Comparison of ENCODE assay signal across 1 cellular context in the genomic region with DNA sequence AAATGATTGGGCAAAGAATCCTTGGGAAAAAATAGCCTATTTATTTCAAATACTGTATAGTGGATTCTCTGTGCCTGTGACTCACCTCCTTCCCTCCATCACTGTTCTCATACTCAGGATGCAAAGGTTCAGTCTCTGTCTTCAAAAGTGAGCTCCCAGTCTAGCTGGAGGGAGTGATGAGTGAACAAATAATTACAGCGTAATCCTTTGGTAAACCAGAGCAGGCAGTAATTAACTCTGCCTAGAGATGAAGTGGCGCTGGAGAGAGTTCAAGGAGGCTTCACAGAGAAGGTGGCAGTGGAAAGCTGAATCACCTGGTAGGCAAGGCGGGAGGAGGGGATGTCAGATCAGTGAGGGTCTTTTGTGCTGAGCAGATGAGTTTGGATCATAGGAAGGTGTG.
TF ChIP-seq lines count a peak whose summit lies in the region.

No MANE protein-coding gene starts in this region.

TF ChIP-seq in GM23338, 12 proteins besides CTCF, POLR2A, EP300 and RAD21 (continued from another document):
- TF ChIP-seq, protein P1, sequence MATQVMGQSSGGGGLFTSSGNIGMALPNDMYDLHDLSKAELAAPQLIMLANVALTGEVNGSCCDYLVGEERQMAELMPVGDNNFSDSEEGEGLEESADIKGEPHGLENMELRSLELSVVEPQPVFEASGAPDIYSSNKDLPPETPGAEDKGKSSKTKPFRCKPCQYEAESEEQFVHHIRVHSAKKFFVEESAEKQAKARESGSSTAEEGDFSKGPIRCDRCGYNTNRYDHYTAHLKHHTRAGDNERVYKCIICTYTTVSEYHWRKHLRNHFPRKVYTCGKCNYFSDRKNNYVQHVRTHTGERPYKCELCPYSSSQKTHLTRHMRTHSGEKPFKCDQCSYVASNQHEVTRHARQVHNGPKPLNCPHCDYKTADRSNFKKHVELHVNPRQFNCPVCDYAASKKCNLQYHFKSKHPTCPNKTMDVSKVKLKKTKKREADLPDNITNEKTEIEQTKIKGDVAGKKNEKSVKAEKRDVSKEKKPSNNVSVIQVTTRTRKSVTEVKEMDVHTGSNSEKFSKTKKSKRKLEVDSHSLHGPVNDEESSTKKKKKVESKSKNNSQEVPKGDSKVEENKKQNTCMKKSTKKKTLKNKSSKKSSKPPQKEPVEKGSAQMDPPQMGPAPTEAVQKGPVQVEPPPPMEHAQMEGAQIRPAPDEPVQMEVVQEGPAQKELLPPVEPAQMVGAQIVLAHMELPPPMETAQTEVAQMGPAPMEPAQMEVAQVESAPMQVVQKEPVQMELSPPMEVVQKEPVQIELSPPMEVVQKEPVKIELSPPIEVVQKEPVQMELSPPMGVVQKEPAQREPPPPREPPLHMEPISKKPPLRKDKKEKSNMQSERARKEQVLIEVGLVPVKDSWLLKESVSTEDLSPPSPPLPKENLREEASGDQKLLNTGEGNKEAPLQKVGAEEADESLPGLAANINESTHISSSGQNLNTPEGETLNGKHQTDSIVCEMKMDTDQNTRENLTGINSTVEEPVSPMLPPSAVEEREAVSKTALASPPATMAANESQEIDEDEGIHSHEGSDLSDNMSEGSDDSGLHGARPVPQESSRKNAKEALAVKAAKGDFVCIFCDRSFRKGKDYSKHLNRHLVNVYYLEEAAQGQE (IDR thresholded peaks at IDR 0.05; ENCODE audit: unreplicated experiment), result no peak
- TF ChIP-seq, protein P2, sequence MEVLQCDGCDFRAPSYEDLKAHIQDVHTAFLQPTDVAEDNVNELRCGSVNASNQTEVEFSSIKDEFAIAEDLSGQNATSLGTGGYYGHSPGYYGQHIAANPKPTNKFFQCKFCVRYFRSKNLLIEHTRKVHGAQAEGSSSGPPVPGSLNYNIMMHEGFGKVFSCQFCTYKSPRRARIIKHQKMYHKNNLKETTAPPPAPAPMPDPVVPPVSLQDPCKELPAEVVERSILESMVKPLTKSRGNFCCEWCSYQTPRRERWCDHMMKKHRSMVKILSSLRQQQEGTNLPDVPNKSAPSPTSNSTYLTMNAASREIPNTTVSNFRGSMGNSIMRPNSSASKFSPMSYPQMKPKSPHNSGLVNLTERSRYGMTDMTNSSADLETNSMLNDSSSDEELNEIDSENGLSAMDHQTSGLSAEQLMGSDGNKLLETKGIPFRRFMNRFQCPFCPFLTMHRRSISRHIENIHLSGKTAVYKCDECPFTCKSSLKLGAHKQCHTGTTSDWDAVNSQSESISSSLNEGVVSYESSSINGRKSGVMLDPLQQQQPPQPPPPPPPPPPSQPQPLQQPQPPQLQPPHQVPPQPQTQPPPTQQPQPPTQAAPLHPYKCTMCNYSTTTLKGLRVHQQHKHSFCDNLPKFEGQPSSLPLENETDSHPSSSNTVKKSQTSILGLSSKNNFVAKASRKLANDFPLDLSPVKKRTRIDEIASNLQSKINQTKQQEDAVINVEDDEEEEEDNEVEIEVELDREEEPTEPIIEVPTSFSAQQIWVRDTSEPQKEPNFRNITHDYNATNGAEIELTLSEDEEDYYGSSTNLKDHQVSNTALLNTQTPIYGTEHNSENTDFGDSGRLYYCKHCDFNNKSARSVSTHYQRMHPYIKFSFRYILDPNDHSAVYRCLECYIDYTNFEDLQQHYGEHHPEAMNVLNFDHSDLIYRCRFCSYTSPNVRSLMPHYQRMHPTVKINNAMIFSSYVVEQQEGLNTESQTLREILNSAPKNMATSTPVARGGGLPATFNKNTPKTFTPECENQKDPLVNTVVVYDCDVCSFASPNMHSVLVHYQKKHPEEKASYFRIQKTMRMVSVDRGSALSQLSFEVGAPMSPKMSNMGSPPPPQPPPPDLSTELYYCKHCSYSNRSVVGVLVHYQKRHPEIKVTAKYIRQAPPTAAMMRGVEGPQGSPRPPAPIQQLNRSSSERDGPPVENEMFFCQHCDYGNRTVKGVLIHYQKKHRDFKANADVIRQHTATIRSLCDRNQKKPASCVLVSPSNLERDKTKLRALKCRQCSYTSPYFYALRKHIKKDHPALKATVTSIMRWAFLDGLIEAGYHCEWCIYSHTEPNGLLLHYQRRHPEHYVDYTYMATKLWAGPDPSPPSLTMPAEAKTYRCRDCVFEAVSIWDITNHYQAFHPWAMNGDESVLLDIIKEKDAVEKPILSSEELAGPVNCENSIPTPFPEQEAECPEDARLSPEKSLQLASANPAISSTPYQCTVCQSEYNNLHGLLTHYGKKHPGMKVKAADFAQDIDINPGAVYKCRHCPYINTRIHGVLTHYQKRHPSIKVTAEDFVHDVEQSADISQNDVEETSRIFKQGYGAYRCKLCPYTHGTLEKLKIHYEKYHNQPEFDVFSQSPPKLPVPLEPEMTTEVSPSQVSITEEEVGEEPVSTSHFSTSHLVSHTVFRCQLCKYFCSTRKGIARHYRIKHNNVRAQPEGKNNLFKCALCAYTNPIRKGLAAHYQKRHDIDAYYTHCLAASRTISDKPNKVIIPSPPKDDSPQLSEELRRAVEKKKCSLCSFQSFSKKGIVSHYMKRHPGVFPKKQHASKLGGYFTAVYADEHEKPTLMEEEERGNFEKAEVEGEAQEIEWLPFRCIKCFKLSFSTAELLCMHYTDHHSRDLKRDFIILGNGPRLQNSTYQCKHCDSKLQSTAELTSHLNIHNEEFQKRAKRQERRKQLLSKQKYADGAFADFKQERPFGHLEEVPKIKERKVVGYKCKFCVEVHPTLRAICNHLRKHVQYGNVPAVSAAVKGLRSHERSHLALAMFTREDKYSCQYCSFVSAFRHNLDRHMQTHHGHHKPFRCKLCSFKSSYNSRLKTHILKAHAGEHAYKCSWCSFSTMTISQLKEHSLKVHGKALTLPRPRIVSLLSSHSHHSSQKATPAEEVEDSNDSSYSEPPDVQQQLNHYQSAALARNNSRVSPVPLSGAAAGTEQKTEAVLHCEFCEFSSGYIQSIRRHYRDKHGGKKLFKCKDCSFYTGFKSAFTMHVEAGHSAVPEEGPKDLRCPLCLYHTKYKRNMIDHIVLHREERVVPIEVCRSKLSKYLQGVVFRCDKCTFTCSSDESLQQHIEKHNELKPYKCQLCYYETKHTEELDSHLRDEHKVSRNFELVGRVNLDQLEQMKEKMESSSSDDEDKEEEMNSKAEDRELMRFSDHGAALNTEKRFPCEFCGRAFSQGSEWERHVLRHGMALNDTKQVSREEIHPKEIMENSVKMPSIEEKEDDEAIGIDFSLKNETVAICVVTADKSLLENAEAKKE (CRISPR knock-in tag; IDR thresholded peaks at IDR 0.05), result no peak
